ENCODE assay signal across 22 cellular contexts in genomic region chr17:42027540-42027889, GRCh38.
"Had no signal": no experiment of that assay in that cellular context is flagged by ENCODE, and none has a peak within 500 bp of the region (broad histone marks: within the 10 kb centered on the region; RNA-seq: fewer than 3 reads in every experiment).

No MANE protein-coding gene starts in this region.

- H3K27me3 Mint-ChIP-seq: naive B cell, type B pancreatic cell had no signal

- H3K27ac ChIP-seq: foreskin keratinocyte, testis, vagina had no signal

- H3K27ac Mint-ChIP-seq: activated naive CD4-positive, alpha-beta T cell treated with anti-CD3 and anti-CD28 coated beads, Interleukin-2, amount 10 ng/mL, durations not matched to agents 7 days and 5 days; immature natural killer cell; naive B cell; T-helper 1 cell treated with Interleukin-12 subunit alpha and Interleukin-12 subunit beta and Interleukin-4 antibody, amounts not matched to agents 30 μg/mL and 1 μg/mL, for 36 hours had no signal

- H3K4me3 Mint-ChIP-seq: activated naive CD4-positive, alpha-beta T cell treated with anti-CD3 and anti-CD28 coated beads, Interleukin-2, amount 10 ng/mL, durations not matched to agents 7 days and 5 days; immature natural killer cell; naive B cell; T-helper 1 cell treated with Interleukin-12 subunit alpha and Interleukin-12 subunit beta and Interleukin-4 antibody, amounts not matched to agents 30 μg/mL and 1 μg/mL, for 36 hours had no signal

- H3K27me3 ChIP-seq: foreskin keratinocyte, testis, vagina had no signal

- H3K4me3 ChIP-seq: lung, testis, vagina had no signal

- DNase-seq: activated CD4-positive, alpha-beta T cell treated with anti-CD3 and anti-CD28 coated beads for 4 hours; activated CD4-positive, alpha-beta T cell treated with anti-CD3 and anti-CD28 coated beads, Interleukin-2, amount 50 U/mL, for 48 hours; activated CD4-positive, CD25-positive, alpha-beta regulatory T cell; activated effector memory CD4-positive, alpha-beta T cell treated with anti-CD3 and anti-CD28 coated beads, Interleukin-2, amount 50 U/mL, for 16 hours; activated naive CD4-positive, alpha-beta T cell treated with anti-CD3 and anti-CD28 coated beads, Interleukin-2, amount 10 ng/mL, durations not matched to agents 7 days and 5 days; activated T-cell treated with anti-CD3 and anti-CD28 coated beads, Interleukin-2, amount 50 U/mL, for 48 hours; amygdala; cerebellar nuclear complex; cortex of kidney; effector CD8-positive, alpha-beta T cell; foreskin keratinocyte; immature natural killer cell; naive B cell; nucleus accumbens; stimulated activated CD4-positive, alpha-beta T cell treated with anti-CD3 and anti-CD28 coated beads, Interleukin-4, amount 100 ng/mL, for 1 hour; stimulated activated naive CD4-positive, alpha-beta T cell; T1000; testis had no signal

- H3K9me3 Mint-ChIP-seq: activated naive CD4-positive, alpha-beta T cell treated with anti-CD3 and anti-CD28 coated beads, Interleukin-2, amount 10 ng/mL, durations not matched to agents 7 days and 5 days; immature natural killer cell; naive B cell; T-helper 1 cell treated with Interleukin-12 subunit alpha and Interleukin-12 subunit beta and Interleukin-4 antibody, amounts not matched to agents 30 μg/mL and 1 μg/mL, for 36 hours; type B pancreatic cell had no signal

- H3K9me3 ChIP-seq: testis, vagina had no signal
